Comparison of ENCODE assay signal across 22 cellular contexts in the genomic region with DNA sequence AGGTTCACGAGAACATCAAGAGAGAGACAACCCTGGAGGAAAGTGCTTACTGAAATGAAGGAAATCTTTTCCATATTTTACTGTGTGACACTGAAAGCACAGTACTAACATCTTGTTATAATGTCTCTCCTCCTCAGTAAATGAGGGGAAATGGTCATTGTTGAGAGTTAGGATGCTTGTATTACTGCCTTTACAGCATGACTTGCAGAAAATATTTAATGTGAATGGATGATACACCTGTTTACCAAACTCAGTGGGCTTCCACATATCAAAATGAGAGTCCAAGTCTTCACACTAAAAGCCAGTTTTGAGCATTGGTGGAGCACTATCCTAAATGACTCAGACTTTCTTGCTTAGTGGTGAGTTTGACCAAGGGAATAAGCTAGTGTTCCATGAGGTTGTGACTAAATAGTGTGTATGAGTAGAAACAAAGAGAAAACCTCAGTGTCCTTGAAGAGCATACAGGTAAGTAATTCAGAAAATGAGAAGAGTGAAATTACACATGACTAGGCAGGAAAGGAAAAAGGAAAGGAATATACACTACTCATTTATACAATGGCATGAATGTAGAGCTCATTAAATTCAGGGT.
"Had no signal": no experiment of that assay in that cellular context is flagged by ENCODE, and none has a peak within 500 bp of the region (broad histone marks: within the 10 kb centered on the region; RNA-seq: fewer than 3 reads in every experiment).

No MANE protein-coding gene starts in this region.

- H3K27me3 ChIP-seq: dorsolateral prefrontal cortex, heart left ventricle, neural progenitor cell, ovary, testis, tibial nerve had no signal

- H3K4me2 ChIP-seq: neural progenitor cell, smooth muscle cell had no signal

- H3K36me3 Mint-ChIP-seq: neural progenitor cell had no signal

- H3K4me1 ChIP-seq: heart left ventricle, neural progenitor cell, testis, tibial nerve had no signal

- H3K9ac ChIP-seq: neural progenitor cell had no signal

- H3K4me3 Mint-ChIP-seq: natural killer cell treated with Interleukin-12 subunit alpha and Interleukin-12 subunit beta and Interleukin-15 and Interleukin-18, amount 100 ng/mL, for 72 hours; neural progenitor cell; stimulated activated naive CD8-positive, alpha-beta T cell treated with anti-CD3 and anti-CD28 coated beads, Interleukin-15, Interleukin-2, amounts not matched to agents 100 ng/mL and 50 ng/mL, for 24 hours had no signal

- H3K4me3 ChIP-seq: dorsolateral prefrontal cortex, heart left ventricle, lung, neural progenitor cell, ovary, smooth muscle cell, testis, tibial nerve had no signal

- H3K9me3 ChIP-seq: heart left ventricle, ovary, testis, tibial nerve had no signal

- H3K27me3 Mint-ChIP-seq: natural killer cell treated with Interleukin-12 subunit alpha and Interleukin-12 subunit beta and Interleukin-15 and Interleukin-18, amount 100 ng/mL, for 72 hours; progenitor cell of endocrine pancreas; stimulated activated naive CD8-positive, alpha-beta T cell treated with anti-CD3 and anti-CD28 coated beads, Interleukin-15, Interleukin-2, amounts not matched to agents 100 ng/mL and 50 ng/mL, for 24 hours had no signal

- H3K9me3 Mint-ChIP-seq: neural progenitor cell had no signal

- ATAC-seq: heart left ventricle; left colon; left ventricle myocardium superior; natural killer cell treated with Interleukin-12 subunit alpha and Interleukin-12 subunit beta and Interleukin-15 and Interleukin-18, amount 100 ng/mL, for 72 hours; right cardiac atrium had no signal

- H2AFZ ChIP-seq: neural progenitor cell had no signal

- H3K36me3 ChIP-seq: heart left ventricle, neural progenitor cell, ovary, tibial nerve had no signal

- FAIRE-seq: frontal cortex had no signal

- H3K27ac Mint-ChIP-seq: natural killer cell treated with Interleukin-12 subunit alpha and Interleukin-12 subunit beta and Interleukin-15 and Interleukin-18, amount 100 ng/mL, for 72 hours; neural progenitor cell; progenitor cell of endocrine pancreas had no signal

- H3K4me1 Mint-ChIP-seq: neural progenitor cell had no signal

- DNase-seq: cortex of kidney; dorsolateral prefrontal cortex; effector CD8-positive, alpha-beta T cell; heart left ventricle; hippocampal formation; left colon; left ventricle myocardium superior; mesenchymal stem cell; midbrain; nucleus accumbens; ovary; right cardiac atrium; stimulated activated CD4-positive, alpha-beta T cell treated with anti-CD3 and anti-CD28 coated beads, Interleukin-2, amount 100 ng/mL, for 48 hours; testis had no signal

- H3K27ac ChIP-seq: dorsolateral prefrontal cortex, heart left ventricle, neural progenitor cell, ovary, testis, tibial nerve had no signal
